Comparison of ENCODE assay signal across 1 cellular context in the genomic region with DNA sequence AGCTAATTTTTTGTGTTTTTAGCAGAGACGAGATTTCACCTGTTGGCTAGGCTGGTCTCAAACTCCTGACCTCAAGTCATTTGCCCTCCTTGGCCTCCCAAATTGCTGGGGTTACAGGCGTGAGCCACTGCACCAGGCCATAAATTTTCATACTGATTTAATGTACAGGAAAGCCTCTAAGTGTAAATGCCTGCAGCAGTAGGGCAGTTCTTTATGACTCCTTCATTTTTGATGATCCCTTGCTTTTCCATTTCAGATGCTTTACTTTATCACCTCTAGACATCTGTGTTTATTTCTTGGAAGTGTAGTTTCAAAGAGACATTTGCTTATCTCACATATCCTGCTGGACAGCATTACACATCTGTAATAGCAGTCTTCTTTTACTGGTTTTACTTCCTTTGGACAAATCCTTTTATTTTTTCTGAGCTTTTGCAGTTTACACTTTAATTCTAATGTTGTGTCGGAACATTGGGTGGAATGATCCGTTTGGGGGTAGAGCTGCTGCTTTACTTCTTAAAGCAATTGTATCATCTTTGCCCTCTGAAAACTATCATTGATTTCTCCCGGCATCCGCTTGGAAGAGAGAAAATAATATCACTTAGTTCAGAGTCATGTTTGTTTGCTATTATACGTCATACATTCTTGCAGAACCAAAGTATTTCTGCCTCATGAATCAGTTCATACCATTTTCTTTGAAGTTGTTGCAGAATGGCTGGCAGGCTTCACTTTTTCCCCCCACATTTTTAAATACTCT.
TF ChIP-seq lines count a peak whose summit lies in the region.

No MANE protein-coding gene starts in this region.

TF ChIP-seq in K562, 482 proteins besides CTCF, POLR2A, EP300 and RAD21 (continued from another document and continues in another):
- TF ChIP-seq, protein P1, sequence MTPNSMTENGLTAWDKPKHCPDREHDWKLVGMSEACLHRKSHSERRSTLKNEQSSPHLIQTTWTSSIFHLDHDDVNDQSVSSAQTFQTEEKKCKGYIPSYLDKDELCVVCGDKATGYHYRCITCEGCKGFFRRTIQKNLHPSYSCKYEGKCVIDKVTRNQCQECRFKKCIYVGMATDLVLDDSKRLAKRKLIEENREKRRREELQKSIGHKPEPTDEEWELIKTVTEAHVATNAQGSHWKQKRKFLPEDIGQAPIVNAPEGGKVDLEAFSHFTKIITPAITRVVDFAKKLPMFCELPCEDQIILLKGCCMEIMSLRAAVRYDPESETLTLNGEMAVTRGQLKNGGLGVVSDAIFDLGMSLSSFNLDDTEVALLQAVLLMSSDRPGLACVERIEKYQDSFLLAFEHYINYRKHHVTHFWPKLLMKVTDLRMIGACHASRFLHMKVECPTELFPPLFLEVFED (CRISPR knock-in tag; conservative IDR thresholded peaks at IDR 0.05): no peak
- TF ChIP-seq HIVEP1 (CRISPR knock-in tag; IDR thresholded peaks at IDR 0.05) (no peak), WHSC1 (IDR thresholded peaks at IDR 0.05; ENCODE audit: low read length) (no peak), MEF2D (tag; conservative IDR thresholded peaks at IDR 0.05; ENCODE audit: low read depth) (0 out of 2 replicates have a peak, but pooled peaks have one; percentile 29), MTA2 (IDR thresholded peaks at IDR 0.05; ENCODE audit: low read depth) (peak; percentile 98), ZNF324 (CRISPR knock-in tag; IDR thresholded peaks at IDR 0.05) (0 out of 2 replicates have a peak, but pooled peaks have one; percentile 7), HNRNPK (IDR thresholded peaks at IDR 0.05; ENCODE audit: low read depth, low read length, poor library complexity, severe bottlenecking) (no peak), C11orf30 (IDR thresholded peaks at IDR 0.05; ENCODE audit: low read depth) (peak; percentile 78), KLF10 (CRISPR knock-in tag; IDR thresholded peaks at IDR 0.05) (no peak), RAD51 (IDR thresholded peaks at IDR 0.05; ENCODE audit: borderline replicate concordance, low read depth) (peak; percentile 38; the same call in 1 of the 2 replicates), MEIS2 (IDR thresholded peaks at IDR 0.05; ENCODE audit: partially characterized antibody) (peak; percentile 93), ZNF75A (CRISPR knock-in tag; IDR thresholded peaks at IDR 0.05) (no peak), NCOA1 (IDR thresholded peaks at IDR 0.05; ENCODE audit: low read depth) (peak; percentile 90), KHSRP (IDR thresholded peaks at IDR 0.05) (peak; percentile 82), TAF1 (IDR thresholded peaks at IDR 0.05; ENCODE audit: control insufficient read depth, extremely low read depth, insufficient read depth, low read length, severe bottlenecking) (no peak), RBM39 (optimal IDR thresholded peaks at IDR 0.05; ENCODE audit: low read depth, low read length) (no peak), SMARCC2 (IDR thresholded peaks at IDR 0.05; ENCODE audit: low read depth) (peak; percentile 98), MAFG (tag; conservative IDR thresholded peaks at IDR 0.05) (peak; percentile 67), SETDB1 (IDR thresholded peaks at IDR 0.05; ENCODE audit: low read length) (no peak), ATF1 (CRISPR knock-in tag; IDR thresholded peaks at IDR 0.05) (no peak), ATF1 (tag; IDR thresholded peaks at IDR 0.05) (peak; percentile 84), ARID2 (IDR thresholded peaks at IDR 0.05) (0 out of 2 replicates have a peak, but pooled peaks have one; percentile 21), JUN (IDR thresholded peaks at IDR 0.05; ENCODE audit: borderline replicate concordance, low read depth, low read length) (0 out of 2 replicates have a peak, but pooled peaks have one; percentile 30), JUN (CRISPR knock-in tag; IDR thresholded peaks at IDR 0.05; ENCODE audit: borderline replicate concordance) (no peak), MYBL2 (IDR thresholded peaks at IDR 0.05; ENCODE audit: low read depth) (peak; percentile 10; the same call in 1 of the 2 replicates), MYBL2 (CRISPR knock-in tag; IDR thresholded peaks at IDR 0.05; ENCODE audit: borderline replicate concordance) (no peak), RFX7 (CRISPR knock-in tag; IDR thresholded peaks at IDR 0.05) (no peak), HDAC3 (IDR thresholded peaks at IDR 0.05; ENCODE audit: borderline replicate concordance, partially characterized antibody) (peak; percentile 96), SMARCE1 (IDR thresholded peaks at IDR 0.05) (peak; percentile 99)
- TF ChIP-seq, protein P2, sequence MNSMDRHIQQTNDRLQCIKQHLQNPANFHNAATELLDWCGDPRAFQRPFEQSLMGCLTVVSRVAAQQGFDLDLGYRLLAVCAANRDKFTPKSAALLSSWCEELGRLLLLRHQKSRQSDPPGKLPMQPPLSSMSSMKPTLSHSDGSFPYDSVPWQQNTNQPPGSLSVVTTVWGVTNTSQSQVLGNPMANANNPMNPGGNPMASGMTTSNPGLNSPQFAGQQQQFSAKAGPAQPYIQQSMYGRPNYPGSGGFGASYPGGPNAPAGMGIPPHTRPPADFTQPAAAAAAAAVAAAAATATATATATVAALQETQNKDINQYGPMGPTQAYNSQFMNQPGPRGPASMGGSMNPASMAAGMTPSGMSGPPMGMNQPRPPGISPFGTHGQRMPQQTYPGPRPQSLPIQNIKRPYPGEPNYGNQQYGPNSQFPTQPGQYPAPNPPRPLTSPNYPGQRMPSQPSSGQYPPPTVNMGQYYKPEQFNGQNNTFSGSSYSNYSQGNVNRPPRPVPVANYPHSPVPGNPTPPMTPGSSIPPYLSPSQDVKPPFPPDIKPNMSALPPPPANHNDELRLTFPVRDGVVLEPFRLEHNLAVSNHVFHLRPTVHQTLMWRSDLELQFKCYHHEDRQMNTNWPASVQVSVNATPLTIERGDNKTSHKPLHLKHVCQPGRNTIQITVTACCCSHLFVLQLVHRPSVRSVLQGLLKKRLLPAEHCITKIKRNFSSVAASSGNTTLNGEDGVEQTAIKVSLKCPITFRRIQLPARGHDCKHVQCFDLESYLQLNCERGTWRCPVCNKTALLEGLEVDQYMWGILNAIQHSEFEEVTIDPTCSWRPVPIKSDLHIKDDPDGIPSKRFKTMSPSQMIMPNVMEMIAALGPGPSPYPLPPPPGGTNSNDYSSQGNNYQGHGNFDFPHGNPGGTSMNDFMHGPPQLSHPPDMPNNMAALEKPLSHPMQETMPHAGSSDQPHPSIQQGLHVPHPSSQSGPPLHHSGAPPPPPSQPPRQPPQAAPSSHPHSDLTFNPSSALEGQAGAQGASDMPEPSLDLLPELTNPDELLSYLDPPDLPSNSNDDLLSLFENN (IDR thresholded peaks at IDR 0.05; ENCODE audit: low read depth in 2 of 2, low read length in 2 of 2): peak in 1 of 2 experiments; percentile 90; a peak in 2 of 4 replicates
- TF ChIP-seq, protein P3, sequence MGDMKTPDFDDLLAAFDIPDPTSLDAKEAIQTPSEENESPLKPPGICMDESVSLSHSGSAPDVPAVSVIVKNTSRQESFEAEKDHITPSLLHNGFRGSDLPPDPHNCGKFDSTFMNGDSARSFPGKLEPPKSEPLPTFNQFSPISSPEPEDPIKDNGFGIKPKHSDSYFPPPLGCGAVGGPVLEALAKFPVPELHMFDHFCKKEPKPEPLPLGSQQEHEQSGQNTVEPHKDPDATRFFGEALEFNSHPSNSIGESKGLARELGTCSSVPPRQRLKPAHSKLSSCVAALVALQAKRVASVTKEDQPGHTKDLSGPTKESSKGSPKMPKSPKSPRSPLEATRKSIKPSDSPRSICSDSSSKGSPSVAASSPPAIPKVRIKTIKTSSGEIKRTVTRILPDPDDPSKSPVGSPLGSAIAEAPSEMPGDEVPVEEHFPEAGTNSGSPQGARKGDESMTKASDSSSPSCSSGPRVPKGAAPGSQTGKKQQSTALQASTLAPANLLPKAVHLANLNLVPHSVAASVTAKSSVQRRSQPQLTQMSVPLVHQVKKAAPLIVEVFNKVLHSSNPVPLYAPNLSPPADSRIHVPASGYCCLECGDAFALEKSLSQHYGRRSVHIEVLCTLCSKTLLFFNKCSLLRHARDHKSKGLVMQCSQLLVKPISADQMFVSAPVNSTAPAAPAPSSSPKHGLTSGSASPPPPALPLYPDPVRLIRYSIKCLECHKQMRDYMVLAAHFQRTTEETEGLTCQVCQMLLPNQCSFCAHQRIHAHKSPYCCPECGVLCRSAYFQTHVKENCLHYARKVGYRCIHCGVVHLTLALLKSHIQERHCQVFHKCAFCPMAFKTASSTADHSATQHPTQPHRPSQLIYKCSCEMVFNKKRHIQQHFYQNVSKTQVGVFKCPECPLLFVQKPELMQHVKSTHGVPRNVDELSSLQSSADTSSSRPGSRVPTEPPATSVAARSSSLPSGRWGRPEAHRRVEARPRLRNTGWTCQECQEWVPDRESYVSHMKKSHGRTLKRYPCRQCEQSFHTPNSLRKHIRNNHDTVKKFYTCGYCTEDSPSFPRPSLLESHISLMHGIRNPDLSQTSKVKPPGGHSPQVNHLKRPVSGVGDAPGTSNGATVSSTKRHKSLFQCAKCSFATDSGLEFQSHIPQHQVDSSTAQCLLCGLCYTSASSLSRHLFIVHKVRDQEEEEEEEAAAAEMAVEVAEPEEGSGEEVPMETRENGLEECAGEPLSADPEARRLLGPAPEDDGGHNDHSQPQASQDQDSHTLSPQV (IDR thresholded peaks at IDR 0.05): peak; percentile 64; the same call in 1 of the 2 replicates
- TF ChIP-seq, protein P4, sequence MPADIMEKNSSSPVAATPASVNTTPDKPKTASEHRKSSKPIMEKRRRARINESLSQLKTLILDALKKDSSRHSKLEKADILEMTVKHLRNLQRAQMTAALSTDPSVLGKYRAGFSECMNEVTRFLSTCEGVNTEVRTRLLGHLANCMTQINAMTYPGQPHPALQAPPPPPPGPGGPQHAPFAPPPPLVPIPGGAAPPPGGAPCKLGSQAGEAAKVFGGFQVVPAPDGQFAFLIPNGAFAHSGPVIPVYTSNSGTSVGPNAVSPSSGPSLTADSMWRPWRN (IDR thresholded peaks at IDR 0.05; ENCODE audit: low read depth): peak; percentile 88
- TF ChIP-seq, protein P5, sequence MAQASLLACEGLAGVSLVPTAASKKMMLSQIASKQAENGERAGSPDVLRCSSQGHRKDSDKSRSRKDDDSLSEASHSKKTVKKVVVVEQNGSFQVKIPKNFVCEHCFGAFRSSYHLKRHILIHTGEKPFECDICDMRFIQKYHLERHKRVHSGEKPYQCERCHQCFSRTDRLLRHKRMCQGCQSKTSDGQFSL (CRISPR knock-in tag; IDR thresholded peaks at IDR 0.05): no peak
- TF ChIP-seq, protein P5 (tag; IDR thresholded peaks at IDR 0.05): no peak
- TF ChIP-seq, protein P6, sequence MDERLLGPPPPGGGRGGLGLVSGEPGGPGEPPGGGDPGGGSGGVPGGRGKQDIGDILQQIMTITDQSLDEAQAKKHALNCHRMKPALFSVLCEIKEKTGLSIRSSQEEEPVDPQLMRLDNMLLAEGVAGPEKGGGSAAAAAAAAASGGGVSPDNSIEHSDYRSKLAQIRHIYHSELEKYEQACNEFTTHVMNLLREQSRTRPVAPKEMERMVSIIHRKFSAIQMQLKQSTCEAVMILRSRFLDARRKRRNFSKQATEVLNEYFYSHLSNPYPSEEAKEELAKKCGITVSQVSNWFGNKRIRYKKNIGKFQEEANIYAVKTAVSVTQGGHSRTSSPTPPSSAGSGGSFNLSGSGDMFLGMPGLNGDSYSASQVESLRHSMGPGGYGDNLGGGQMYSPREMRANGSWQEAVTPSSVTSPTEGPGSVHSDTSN (CRISPR knock-in tag; IDR thresholded peaks at IDR 0.05; ENCODE audit: low read depth): no peak
- TF ChIP-seq, protein P6 (tag; conservative IDR thresholded peaks at IDR 0.05; ENCODE audit: low read depth): peak; percentile 84
- TF ChIP-seq, protein P7, sequence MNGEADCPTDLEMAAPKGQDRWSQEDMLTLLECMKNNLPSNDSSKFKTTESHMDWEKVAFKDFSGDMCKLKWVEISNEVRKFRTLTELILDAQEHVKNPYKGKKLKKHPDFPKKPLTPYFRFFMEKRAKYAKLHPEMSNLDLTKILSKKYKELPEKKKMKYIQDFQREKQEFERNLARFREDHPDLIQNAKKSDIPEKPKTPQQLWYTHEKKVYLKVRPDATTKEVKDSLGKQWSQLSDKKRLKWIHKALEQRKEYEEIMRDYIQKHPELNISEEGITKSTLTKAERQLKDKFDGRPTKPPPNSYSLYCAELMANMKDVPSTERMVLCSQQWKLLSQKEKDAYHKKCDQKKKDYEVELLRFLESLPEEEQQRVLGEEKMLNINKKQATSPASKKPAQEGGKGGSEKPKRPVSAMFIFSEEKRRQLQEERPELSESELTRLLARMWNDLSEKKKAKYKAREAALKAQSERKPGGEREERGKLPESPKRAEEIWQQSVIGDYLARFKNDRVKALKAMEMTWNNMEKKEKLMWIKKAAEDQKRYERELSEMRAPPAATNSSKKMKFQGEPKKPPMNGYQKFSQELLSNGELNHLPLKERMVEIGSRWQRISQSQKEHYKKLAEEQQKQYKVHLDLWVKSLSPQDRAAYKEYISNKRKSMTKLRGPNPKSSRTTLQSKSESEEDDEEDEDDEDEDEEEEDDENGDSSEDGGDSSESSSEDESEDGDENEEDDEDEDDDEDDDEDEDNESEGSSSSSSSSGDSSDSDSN (IDR thresholded peaks at IDR 0.05; ENCODE audit: borderline replicate concordance in 1 of 2, low read depth in 2 of 2, low read length in 2 of 2): no peak
- TF ChIP-seq, protein P8, sequence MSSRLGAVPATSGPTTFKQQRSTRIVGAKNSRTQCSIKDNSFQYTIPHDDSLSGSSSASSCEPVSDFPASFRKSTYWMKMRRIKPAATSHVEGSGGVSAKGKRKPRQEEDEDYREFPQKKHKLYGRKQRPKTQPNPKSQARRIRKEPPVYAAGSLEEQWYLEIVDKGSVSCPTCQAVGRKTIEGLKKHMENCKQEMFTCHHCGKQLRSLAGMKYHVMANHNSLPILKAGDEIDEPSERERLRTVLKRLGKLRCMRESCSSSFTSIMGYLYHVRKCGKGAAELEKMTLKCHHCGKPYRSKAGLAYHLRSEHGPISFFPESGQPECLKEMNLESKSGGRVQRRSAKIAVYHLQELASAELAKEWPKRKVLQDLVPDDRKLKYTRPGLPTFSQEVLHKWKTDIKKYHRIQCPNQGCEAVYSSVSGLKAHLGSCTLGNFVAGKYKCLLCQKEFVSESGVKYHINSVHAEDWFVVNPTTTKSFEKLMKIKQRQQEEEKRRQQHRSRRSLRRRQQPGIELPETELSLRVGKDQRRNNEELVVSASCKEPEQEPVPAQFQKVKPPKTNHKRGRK (tag; IDR thresholded peaks at IDR 0.05): no peak
- TF ChIP-seq, protein P9, sequence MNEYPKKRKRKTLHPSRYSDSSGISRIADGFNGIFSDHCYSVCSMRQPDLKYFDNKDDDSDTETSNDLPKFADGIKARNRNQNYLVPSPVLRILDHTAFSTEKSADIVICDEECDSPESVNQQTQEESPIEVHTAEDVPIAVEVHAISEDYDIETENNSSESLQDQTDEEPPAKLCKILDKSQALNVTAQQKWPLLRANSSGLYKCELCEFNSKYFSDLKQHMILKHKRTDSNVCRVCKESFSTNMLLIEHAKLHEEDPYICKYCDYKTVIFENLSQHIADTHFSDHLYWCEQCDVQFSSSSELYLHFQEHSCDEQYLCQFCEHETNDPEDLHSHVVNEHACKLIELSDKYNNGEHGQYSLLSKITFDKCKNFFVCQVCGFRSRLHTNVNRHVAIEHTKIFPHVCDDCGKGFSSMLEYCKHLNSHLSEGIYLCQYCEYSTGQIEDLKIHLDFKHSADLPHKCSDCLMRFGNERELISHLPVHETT (CRISPR knock-in tag; conservative IDR thresholded peaks at IDR 0.05 in 1 of 2, IDR thresholded peaks at IDR 0.05 in 1 of 2): 0 out of 4 replicates have a peak, but pooled peaks of 1 of the 2 experiments have one; percentile 39
